ENCODE assay signal across 17 cellular contexts in genomic region chr11:105111145-105111944, GRCh38. TPM values are rescaled to one million over a fixed set of nuclear protein-coding genes. Genes with fewer than 3 reads are reported as not detected.
"Had no signal": no experiment of that assay in that cellular context is flagged by ENCODE, and none has a peak within 500 bp of the region (broad histone marks: within the 10 kb centered on the region; RNA-seq: fewer than 3 reads in every experiment).

No MANE protein-coding gene starts in this region.

- H3K27ac ChIP-seq: ovary, thyroid gland had no signal

- H3K9me3 Mint-ChIP-seq: stimulated activated naive B cell treated with anti-CD40 and anti-IgM and Interleukin-4, amounts not matched to agents 10 μg/mL and 1 μg/mL and 100 μg/mL, for 72 hours; T-cell had no signal

- H3K9me2 ChIP-seq: SK-N-SH had no signal

- H3K4me3 Mint-ChIP-seq: activated T-helper 1 cell treated with anti-CD3 and anti-CD28 coated beads, Interleukin-12 subunit alpha, Interleukin-12 subunit beta, Interleukin-2, Interleukin-4 antibody, amounts not matched to agents 30 ng/mL and 10 ng/mL and 1 ng/mL, durations not matched to agents 14 hours and 24 hours and 36 hours; stimulated activated naive B cell treated with anti-CD40 and anti-IgM and Interleukin-4, amounts not matched to agents 10 μg/mL and 1 μg/mL and 100 μg/mL, for 72 hours; T-cell had no signal

- H3K36me3 Mint-ChIP-seq: stimulated activated naive B cell treated with anti-CD40 and anti-IgM and Interleukin-4, amounts not matched to agents 10 μg/mL and 1 μg/mL and 100 μg/mL, for 72 hours; T-cell had no signal

- H3K36me3 ChIP-seq: ovary, thyroid gland had no signal

- H3K9me3 ChIP-seq: SK-N-SH, thyroid gland had no signal

- H3K4me3 ChIP-seq: hepatocyte, ovary, thyroid gland had no signal

- H3K27me3 ChIP-seq: hepatocyte, ovary, thyroid gland had no signal

- H3K9ac ChIP-seq: SK-N-SH had no signal

- H3K27ac Mint-ChIP-seq: activated T-helper 1 cell treated with anti-CD3 and anti-CD28 coated beads, Interleukin-12 subunit alpha, Interleukin-12 subunit beta, Interleukin-2, Interleukin-4 antibody, amounts not matched to agents 30 ng/mL and 10 ng/mL and 1 ng/mL, durations not matched to agents 14 hours and 24 hours and 36 hours; stimulated activated naive B cell treated with anti-CD40 and anti-IgM and Interleukin-4, amounts not matched to agents 10 μg/mL and 1 μg/mL and 100 μg/mL, for 72 hours; T-cell had no signal

- DNase-seq: activated CD4-positive, CD25-positive, alpha-beta regulatory T cell treated with anti-CD3 and anti-CD28 coated beads, Interleukin-2, amount 50 U/mL, for 72 hours; anterior cingulate cortex; cerebellar nuclear complex; ovary; SK-N-SH; stimulated activated CD4-positive, alpha-beta T cell treated with anti-CD3 and anti-CD28 coated beads, Interleukin-2, amount 100 ng/mL, for 48 hours; stimulated activated naive B cell treated with anti-CD40 and anti-IgM and Interleukin-4, amounts not matched to agents 10 μg/mL and 1 μg/mL and 100 μg/mL, for 72 hours; T-cell; T-helper 9 cell; thyroid gland had no signal

- H3K79me2 ChIP-seq: hepatocyte had no signal

- H3K4me1 ChIP-seq: thyroid gland had no signal

- ATAC-seq: stimulated activated naive B cell treated with anti-CD40 and anti-IgM and Interleukin-4, amounts not matched to agents 10 μg/mL and 1 μg/mL and 100 μg/mL, for 72 hours; T-cell had no signal

- H3K4me2 ChIP-seq: SK-N-SH had no signal

RNA-seq across cellular contexts. Expression of gene CARD18, which starts 28.2 kb away (rescaled TPM):
- total RNA-seq: activated CD8-positive, alpha-beta memory T cell treated with anti-CD3 and anti-CD28 coated beads for 36 hours; activated T-helper 1 cell treated with anti-CD3 and anti-CD28 coated beads, Interleukin-12 subunit alpha, Interleukin-12 subunit beta, Interleukin-2, Interleukin-4 antibody, amounts not matched to agents 30 ng/mL and 10 ng/mL and 1 ng/mL, durations not matched to agents 14 hours and 24 hours and 36 hours; dermis blood vessel endothelial cell; hepatocyte; kidney epithelial cell; mesenteric fat pad; ovary; T-cell; thyroid gland had no signal
- polyA plus RNA-seq: hepatocyte, neural cell, ovary, SK-N-SH had no signal
